In the genomic region with DNA sequence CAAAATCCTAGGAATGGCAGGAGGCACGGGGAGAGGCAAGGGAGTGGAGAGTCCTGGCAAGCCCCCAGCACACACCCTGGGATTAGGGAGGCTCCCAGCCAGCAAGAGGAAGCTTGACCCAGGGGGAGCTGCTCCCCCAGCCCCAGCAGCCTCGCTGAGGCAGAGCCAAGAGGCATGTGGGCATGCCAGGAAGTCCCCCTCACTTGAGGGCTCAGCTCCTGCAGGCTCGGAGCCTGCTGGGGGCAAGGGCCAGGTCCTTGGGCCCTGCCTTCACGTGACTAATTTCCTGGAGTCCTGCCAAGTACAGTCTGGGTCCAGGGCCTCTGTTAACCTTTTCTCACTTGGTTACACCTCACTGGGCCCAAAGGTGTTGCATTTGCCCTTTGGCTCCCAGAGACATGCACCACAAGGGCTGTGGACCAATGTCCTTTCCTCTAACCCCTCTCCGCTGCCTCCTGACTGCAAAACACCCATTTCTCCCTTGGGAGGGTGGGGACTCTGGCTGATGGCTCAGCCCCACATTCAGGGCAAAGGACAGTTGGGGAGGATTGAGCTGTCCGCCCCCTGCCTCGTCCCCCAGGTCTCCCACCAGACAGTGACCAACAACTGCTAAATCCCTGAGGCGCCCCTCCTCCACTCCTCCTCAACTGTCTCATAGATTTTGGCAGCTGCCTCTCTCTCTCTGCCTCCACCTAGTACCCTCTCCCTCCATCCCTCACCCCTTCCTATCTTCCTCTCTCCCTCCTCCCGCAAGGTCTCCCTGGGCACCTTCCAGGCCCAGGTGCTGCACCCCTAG, we compare ENCODE assay signal across 18 cellular contexts. TPM values are rescaled to one million over a fixed set of nuclear protein-coding genes. Genes with fewer than 3 reads are reported as not detected.
DNase-seq lines count a peak whose midpoint lies in the region; ATAC-seq and TF ChIP-seq lines count a peak whose summit lies in the region.
"Had no signal": no experiment of that assay in that cellular context is flagged by ENCODE, and none has a peak within 500 bp of the region (broad histone marks: within the 10 kb centered on the region; RNA-seq: fewer than 3 reads in every experiment).

No MANE protein-coding gene starts in this region.

- DNase-seq in Caki2 (ENCODE audit: low read depth) (peak; percentile 84), HuH-7 (ENCODE audit: low spot score) (peak; percentile 71), chondrocyte (ENCODE audit: low spot score) (peak; percentile 55), GDM1 (lab: John Stamatoyannopoulos, UW) (no peak), endothelial cell (ENCODE audit: low spot score) (no peak), NCI-H345 (lab: John Stamatoyannopoulos, UW) (no peak)
- DNase-seq: NCI-H524; stimulated activated CD4-positive, alpha-beta T cell treated with anti-CD3 and anti-CD28 coated beads, Interleukin-4, amount 100 ng/mL, for 4 hours; stimulated activated naive CD8-positive, alpha-beta T cell treated with anti-CD3 and anti-CD28 coated beads, Interleukin-15, Interleukin-2, amounts not matched to agents 100 U/mL and 50 U/mL, for 24 hours had no signal

- H3K36me3 Mint-ChIP-seq in chondrocyte (ENCODE audit: low read depth) (no peaks in the 10 kb centered on the region), endothelial cell (ENCODE audit: low read depth, unreplicated experiment) (no peaks in the 10 kb centered on the region)
- H3K36me3 Mint-ChIP-seq: activated naive CD8-positive, alpha-beta T cell; mesothelial cell of epicardium had no signal

- H3K36me3 ChIP-seq in mucosa of rectum (ENCODE audit: control insufficient read depth in 2 of 2, insufficient read depth in 2 of 2, low read length in 2 of 2) = no peaks in the 10 kb centered on the region
- H3K36me3 ChIP-seq: BLaER1 treated with 17β-estradiol and CSF1 and Interleukin-3, amounts not matched to agents 10 nM and 100 nM; esophagus muscularis mucosa; prostate gland; SJSA1 had no signal

- no peak for ATAC-seq in HG03442 (IDR thresholded peaks at IDR 0.05; ENCODE audit: unreplicated experiment)
- ATAC-seq: stimulated activated naive CD8-positive, alpha-beta T cell treated with anti-CD3 and anti-CD28 coated beads, Interleukin-15, Interleukin-2, amounts not matched to agents 100 U/mL and 50 U/mL, for 24 hours had no signal

- no peak overlapping the region for H3K4me3 ChIP-seq in mucosa of rectum (ENCODE audit: low read length in 2 of 2)
- H3K4me3 ChIP-seq: BLaER1 treated with 17β-estradiol and CSF1 and Interleukin-3, amounts not matched to agents 10 nM and 100 nM; esophagus muscularis mucosa; prostate gland; SJSA1 had no signal

- H3K4me1 ChIP-seq in mucosa of rectum (ENCODE audit: control insufficient read depth in 2 of 2, insufficient read depth in 2 of 2, low read length in 2 of 2) = peaks cover 34 to 48% of the 10 kb centered on the region in 2 donors
- H3K4me1 ChIP-seq: prostate gland, SJSA1 had no signal

- peak overlapping the region; percentile 27 to 64 for H3K27ac ChIP-seq in mucosa of rectum (ENCODE audit: low read depth in 2 of 2, low read length in 2 of 2)
- H3K27ac ChIP-seq: BLaER1 treated with 17β-estradiol and CSF1 and Interleukin-3, amounts not matched to agents 10 nM and 100 nM; esophagus muscularis mucosa; prostate gland; SJSA1 had no signal

- H3K4me3 Mint-ChIP-seq in chondrocyte (ENCODE audit: unreplicated experiment) (no peak overlapping the region), endothelial cell (ENCODE audit: unreplicated experiment) (no peak overlapping the region)
- H3K4me3 Mint-ChIP-seq: activated naive CD8-positive, alpha-beta T cell; mesothelial cell of epicardium had no signal

- TF ChIP-seq CTCF in chondrocyte (IDR thresholded peaks at IDR 0.05) = no peak
- no peak for TF ChIP-seq CTCF in endothelial cell (IDR thresholded peaks at IDR 0.05; ENCODE audit: unreplicated experiment)

- H3K4me1 Mint-ChIP-seq in chondrocyte (ENCODE audit: low read depth) (peaks cover 8% of the 10 kb centered on the region), endothelial cell (ENCODE audit: unreplicated experiment) (no peaks in the 10 kb centered on the region)

- no peaks in the 10 kb centered on the region for H3K9me3 ChIP-seq in mucosa of rectum (ENCODE audit: control insufficient read depth in 2 of 2, low read length in 2 of 2)
- H3K9me3 ChIP-seq: BLaER1 treated with 17β-estradiol and CSF1 and Interleukin-3, amounts not matched to agents 10 nM and 100 nM; esophagus muscularis mucosa; prostate gland; SJSA1 had no signal

- no peak overlapping the region for H3K9ac ChIP-seq in mucosa of rectum (ENCODE audit: low read depth in 1 of 2, low read length in 2 of 2)
- H3K9ac ChIP-seq: BLaER1 treated with 17β-estradiol and CSF1 and Interleukin-3, amounts not matched to agents 10 nM and 100 nM had no signal

- H3K27me3 ChIP-seq in mucosa of rectum (ENCODE audit: control insufficient read depth in 2 of 2, insufficient read depth in 2 of 2, low read length in 2 of 2) = no peaks in the 10 kb centered on the region
- H3K27me3 ChIP-seq: BLaER1 treated with 17β-estradiol and CSF1 and Interleukin-3, amounts not matched to agents 10 nM and 100 nM; esophagus muscularis mucosa; SJSA1 had no signal

- H3K27ac Mint-ChIP-seq in chondrocyte (ENCODE audit: unreplicated experiment) = no peak overlapping the region
- H3K27ac Mint-ChIP-seq in endothelial cell (ENCODE audit: unreplicated experiment) = no peak overlapping the region
- H3K27ac Mint-ChIP-seq: activated naive CD8-positive, alpha-beta T cell; mesothelial cell of epicardium had no signal

- in situ Hi-C loops in Caki2 (cut with HindIII; ENCODE audit: low pct_unique_long_range_greater_than_20kb, low sequenced_read_pairs) = no loop called here

- H3K27me3 Mint-ChIP-seq in chondrocyte (ENCODE audit: low read depth) (peaks cover 7% of the 10 kb centered on the region), endothelial cell (ENCODE audit: unreplicated experiment) (peaks cover 8% of the 10 kb centered on the region)
- H3K27me3 Mint-ChIP-seq: activated naive CD8-positive, alpha-beta T cell had no signal

- no peaks in the 10 kb centered on the region for H3K9me3 Mint-ChIP-seq in chondrocyte (ENCODE audit: low read depth)
- no peaks in the 10 kb centered on the region for H3K9me3 Mint-ChIP-seq in endothelial cell (ENCODE audit: unreplicated experiment)
- H3K9me3 Mint-ChIP-seq: mesothelial cell of epicardium had no signal

RNA-seq across cellular contexts. Expression of a gene that starts 4.4 kb away (rescaled TPM):
- 44.7 and 62.1 TPM in 2 replicates for total RNA-seq in Caki2 (2014; rRNA removed; shearing (Covaris generic); ENCODE audit: low replicate concordance)
- total RNA-seq in chondrocyte (not detected in 3 replicates), endothelial cell (ENCODE audit: unreplicated experiment) (not detected)
- total RNA-seq: esophagus muscularis mucosa, M059J, mesothelial cell of epicardium, prostate gland, SJSA1 had no signal

RNA-seq across cellular contexts. Expression of a gene that starts 27.3 kb away (rescaled TPM):
- not detected in 2 replicates for total RNA-seq in Caki2 (2014; rRNA removed; shearing (Covaris generic); ENCODE audit: low replicate concordance)
- total RNA-seq in chondrocyte (1.6 TPM in 1 of 3 replicates, not detected in the others), endothelial cell (ENCODE audit: unreplicated experiment) (0.31 TPM)
- total RNA-seq: M059J, SJSA1 had no signal

Comparison
In these comparisons a context has a peak if more than half of its experiments do, and no peak if none do; other contexts are left out.
1. DNase-seq: peak in Caki2 (single experiment), HuH-7 (single experiment) and chondrocyte (single experiment); none in GDM1 (single experiment), endothelial cell (single experiment) and NCI-H345 (single experiment).
2. RNA of a gene that starts 4.4 kb away (total RNA-seq): 44.7 to 62.1 TPM in Caki2; not detected in chondrocyte and not detected in endothelial cell (single experiment); every median in the first group is over 10 times any median in the second.